26 cellular contexts compared by ENCODE assay signal in the genomic region with DNA sequence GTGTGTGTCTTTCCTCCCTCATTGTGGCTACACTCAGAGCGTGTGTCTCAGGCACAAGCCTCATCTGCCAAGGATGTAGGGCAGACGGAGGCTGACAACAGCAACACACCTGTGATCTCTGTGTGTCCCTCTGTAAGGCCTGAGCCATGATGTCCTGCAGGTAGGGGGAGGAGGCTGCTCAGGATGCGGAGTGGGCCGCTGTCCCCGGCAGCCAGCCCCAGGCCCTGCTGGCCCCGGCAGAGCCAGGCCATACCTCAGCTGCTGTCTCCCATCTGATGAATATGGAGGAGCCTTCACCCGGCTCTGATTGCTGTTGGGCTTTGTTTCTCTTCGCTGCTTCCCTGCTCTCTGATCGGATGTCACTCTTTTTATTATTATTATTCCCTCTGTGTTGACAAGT.
DNase-seq lines count a peak whose midpoint lies in the region; ATAC-seq, FAIRE-seq and TF ChIP-seq lines count a peak whose summit lies in the region.
"Had no signal": no experiment of that assay in that cellular context is flagged by ENCODE, and none has a peak within 500 bp of the region (broad histone marks: within the 10 kb centered on the region; RNA-seq: fewer than 3 reads in every experiment).

No MANE protein-coding gene starts in this region.

- no peak overlapping the region for H3K4me3 ChIP-seq in NT2/D1 (ENCODE audit: insufficient read length, low read depth)
- no peak overlapping the region for H3K4me3 ChIP-seq in neural progenitor cell
- H3K4me3 ChIP-seq in coronary artery: no peak overlapping the region
- H3K4me3 ChIP-seq: heart left ventricle, sigmoid colon, SK-N-MC, transverse colon had no signal

- H3K27me3 ChIP-seq in NT2/D1 (ENCODE audit: insufficient read depth, insufficient read length): no peaks in the 10 kb centered on the region
- H3K27me3 ChIP-seq in neural progenitor cell: no peaks in the 10 kb centered on the region
- H3K27me3 ChIP-seq: heart left ventricle, sigmoid colon, transverse colon had no signal

- intact Hi-C loops in activated CD4-positive, alpha-beta T cell treated with anti-CD3 and anti-CD28 coated beads for 36 hours (cut with DNase I, micrococcal nuclease): no loop called here

- H3K36me3 Mint-ChIP-seq in neural progenitor cell: no peaks in the 10 kb centered on the region
- H3K36me3 Mint-ChIP-seq in activated CD4-positive, alpha-beta T cell treated with anti-CD3 and anti-CD28 coated beads for 36 hours (ENCODE audit: low read depth): no peaks in the 10 kb centered on the region
- H3K36me3 Mint-ChIP-seq: CD4-positive, CD25-positive, alpha-beta regulatory T cell; naive B cell had no signal

- CTCF ChIA-PET in activated CD4-positive, alpha-beta T cell treated with anti-CD3 and anti-CD28 coated beads for 36 hours (lab: Charles Lee): no interaction called here

- H3F3A ChIP-seq in neural progenitor cell (ENCODE audit: low read depth): no peaks in the 10 kb centered on the region

- no peaks in the 10 kb centered on the region for H3K36me3 ChIP-seq in NT2/D1 (ENCODE audit: insufficient read depth, insufficient read length, low read length)
- no peaks in the 10 kb centered on the region for H3K36me3 ChIP-seq in neural progenitor cell
- H3K36me3 ChIP-seq: heart left ventricle, sigmoid colon, transverse colon had no signal

- H3K4me1 Mint-ChIP-seq in neural progenitor cell: peaks cover 25% of the 10 kb centered on the region
- H3K4me1 Mint-ChIP-seq in activated CD4-positive, alpha-beta T cell treated with anti-CD3 and anti-CD28 coated beads for 36 hours: no peaks in the 10 kb centered on the region
- H3K4me1 Mint-ChIP-seq: activated T-helper 17 cell treated with anti-CD3 and anti-CD28 coated beads, Interleukin-2, amount 50 U/mL, for 72 hours; CD4-positive, CD25-positive, alpha-beta regulatory T cell; naive B cell had no signal

- peak overlapping the region; percentile 83 for H2AFZ ChIP-seq in neural progenitor cell (replicated peaks)

- no peaks in the 10 kb centered on the region for H3K9me3 ChIP-seq in NT2/D1 (ENCODE audit: insufficient read depth, low read length)
- no peaks in the 10 kb centered on the region for H3K9me3 ChIP-seq in neural progenitor cell (ENCODE audit: low read depth)
- H3K9me3 ChIP-seq: heart left ventricle, sigmoid colon, transverse colon had no signal

- peak; percentile 77 for FAIRE-seq in HTR-8/SVneo (lab: Jason Lieb, UNC)

- no peak for DNase-seq in HTR-8/SVneo (ENCODE audit: insufficient read length, low spot score)
- peak; percentile 5 for DNase-seq in NT2/D1 (ENCODE audit: low read depth, low spot score)
- peak; percentile 7 for DNase-seq in iPS DF 19.7 (ENCODE audit: low read depth, low spot score)
- peak; percentile 37 for DNase-seq in neural progenitor cell (ENCODE audit: low spot score)
- no peak for DNase-seq in activated CD4-positive, alpha-beta T cell treated with anti-CD3 and anti-CD28 coated beads for 36 hours
- DNase-seq in coronary artery (ENCODE audit: low spot score): no peak
- no peak for DNase-seq in NCI-H510A (lab: John Stamatoyannopoulos, UW)
- DNase-seq: activated CD4-positive, alpha-beta T cell treated with anti-CD3 and anti-CD28 coated beads, Interleukin-2, amount 50 U/mL, for 1 hour; activated CD8-positive, alpha-beta memory T cell treated with anti-CD3 and anti-CD28 coated beads, Interleukin-2, amount 50 U/mL, for 4 hours; activated naive CD8-positive, alpha-beta T cell treated with anti-CD3 and anti-CD28 coated beads, Interleukin-2, amount 50 U/mL, for 24 hours; CD4-positive, CD25-positive, alpha-beta regulatory T cell; cerebellar nuclear complex; effector CD4-positive, alpha-beta T cell; erythroblast; heart left ventricle; mesenchymal stem cell; naive B cell; NCI-H526 treated with DMSO at 0.1 percent for 48 hours; RPMI8226; sigmoid colon; stimulated activated naive CD8-positive, alpha-beta T cell treated with anti-CD3 and anti-CD28 coated beads, Interleukin-15, amount 100 ng/mL, for 72 hours; transverse colon had no signal

- H3K4me1 ChIP-seq in NT2/D1 (ENCODE audit: insufficient read depth, insufficient read length) (peaks cover 2% of the 10 kb centered on the region), neural progenitor cell (peaks cover 9% of the 10 kb centered on the region)
- H3K4me1 ChIP-seq: transverse colon had no signal

- ATAC-seq in activated CD4-positive, alpha-beta T cell treated with anti-CD3 and anti-CD28 coated beads for 36 hours: no peak
- ATAC-seq: activated naive CD8-positive, alpha-beta T cell treated with anti-CD3 and anti-CD28 coated beads, Interleukin-2, amount 50 U/mL, for 24 hours; activated T-helper 17 cell treated with anti-CD3 and anti-CD28 coated beads, Interleukin-2, amount 50 U/mL, for 72 hours; heart left ventricle; left lobe of liver; stimulated activated naive CD8-positive, alpha-beta T cell treated with anti-CD3 and anti-CD28 coated beads, Interleukin-15, amount 100 ng/mL, for 72 hours had no signal

- no peak overlapping the region for H3K9ac ChIP-seq in NT2/D1 (ENCODE audit: insufficient read length, low read depth)
- no peak overlapping the region for H3K9ac ChIP-seq in neural progenitor cell

- H3K79me2 ChIP-seq in neural progenitor cell (ENCODE audit: low read depth): no peaks in the 10 kb centered on the region

- peaks cover 10% of the 10 kb centered on the region for H3K27me3 Mint-ChIP-seq in neural progenitor cell (ENCODE audit: insufficient read depth, low read depth)
- peaks cover 3% of the 10 kb centered on the region for H3K27me3 Mint-ChIP-seq in activated CD4-positive, alpha-beta T cell treated with anti-CD3 and anti-CD28 coated beads for 36 hours
- H3K27me3 Mint-ChIP-seq: CD4-positive, CD25-positive, alpha-beta regulatory T cell had no signal

- H3K27ac ChIP-seq in neural progenitor cell (no peak overlapping the region), coronary artery (no peak overlapping the region)
- H3K27ac ChIP-seq: heart left ventricle, sigmoid colon, SK-N-MC, transverse colon, VCaP had no signal

- H4K20me1 ChIP-seq in neural progenitor cell (ENCODE audit: low read depth): no peaks in the 10 kb centered on the region

- peak overlapping the region; percentile 47 for H3K4me3 Mint-ChIP-seq in neural progenitor cell
- H3K4me3 Mint-ChIP-seq in activated CD4-positive, alpha-beta T cell treated with anti-CD3 and anti-CD28 coated beads for 36 hours: no peak overlapping the region
- H3K4me3 Mint-ChIP-seq: activated naive CD8-positive, alpha-beta T cell treated with anti-CD3 and anti-CD28 coated beads, Interleukin-2, amount 50 U/mL, for 24 hours; activated T-helper 17 cell treated with anti-CD3 and anti-CD28 coated beads, Interleukin-2, amount 50 U/mL, for 72 hours; CD4-positive, CD25-positive, alpha-beta regulatory T cell; naive B cell; stimulated activated naive CD8-positive, alpha-beta T cell treated with anti-CD3 and anti-CD28 coated beads, Interleukin-15, amount 100 ng/mL, for 72 hours had no signal

- H3K9me3 Mint-ChIP-seq in neural progenitor cell: peaks cover 4% of the 10 kb centered on the region
- H3K9me3 Mint-ChIP-seq in activated CD4-positive, alpha-beta T cell treated with anti-CD3 and anti-CD28 coated beads for 36 hours (ENCODE audit: low read depth): no peaks in the 10 kb centered on the region
- H3K9me3 Mint-ChIP-seq: activated naive CD8-positive, alpha-beta T cell treated with anti-CD3 and anti-CD28 coated beads, Interleukin-2, amount 50 U/mL, for 24 hours; activated T-helper 17 cell treated with anti-CD3 and anti-CD28 coated beads, Interleukin-2, amount 50 U/mL, for 72 hours; stimulated activated naive CD8-positive, alpha-beta T cell treated with anti-CD3 and anti-CD28 coated beads, Interleukin-15, amount 100 ng/mL, for 72 hours had no signal

- peak overlapping the region; percentile 27 for H3K4me2 ChIP-seq in neural progenitor cell

- POLR2A ChIA-PET in activated CD4-positive, alpha-beta T cell treated with anti-CD3 and anti-CD28 coated beads for 36 hours (lab: Charles Lee): no interaction called here

- TF ChIP-seq CTCF in neural progenitor cell (IDR thresholded peaks at IDR 0.05): no peak
- no peak for TF ChIP-seq CTCF in coronary artery (IDR thresholded peaks at IDR 0.05)

- H3K27ac Mint-ChIP-seq in neural progenitor cell: no peak overlapping the region
- no peak overlapping the region for H3K27ac Mint-ChIP-seq in activated CD4-positive, alpha-beta T cell treated with anti-CD3 and anti-CD28 coated beads for 36 hours
- H3K27ac Mint-ChIP-seq: activated naive CD8-positive, alpha-beta T cell treated with anti-CD3 and anti-CD28 coated beads, Interleukin-2, amount 50 U/mL, for 24 hours; activated T-helper 17 cell treated with anti-CD3 and anti-CD28 coated beads, Interleukin-2, amount 50 U/mL, for 72 hours; CD4-positive, CD25-positive, alpha-beta regulatory T cell; naive B cell; stimulated activated naive CD8-positive, alpha-beta T cell treated with anti-CD3 and anti-CD28 coated beads, Interleukin-15, amount 100 ng/mL, for 72 hours had no signal

Comparison
In these comparisons a context has a peak if more than half of its experiments do, and no peak if none do; other contexts are left out.
1. DNase-seq: peak in NT2/D1 (single experiment), iPS DF 19.7 (single experiment) and neural progenitor cell (single experiment); none in HTR-8/SVneo (single experiment), activated CD4-positive, alpha-beta T cell treated with anti-CD3 and anti-CD28 coated beads for 36 hours (single experiment), coronary artery (single experiment) and NCI-H510A (single experiment).